22 cellular contexts compared by ENCODE assay signal in genomic region chr1:233269656-233270055, GRCh38. TPM values are rescaled to one million over a fixed set of nuclear protein-coding genes. Genes with fewer than 3 reads are reported as not detected.
A peak's percentile ranks its signal among the peaks of the same experiment; 100 is the strongest.
DNase-seq lines count a peak whose midpoint lies in the region; ATAC-seq and TF ChIP-seq lines count a peak whose summit lies in the region.
"Had no signal": no experiment of that assay in that cellular context is flagged by ENCODE, and none has a peak within 500 bp of the region (broad histone marks: within the 10 kb centered on the region; RNA-seq: fewer than 3 reads in every experiment).

No MANE protein-coding gene starts in this region.

- POLR2A ChIA-PET in A673 (lab: Charles Lee; ENCODE audit: low non-redundant PET): no interaction called here

- H3K9me3 ChIP-seq in A673 (ENCODE audit: low read depth, low read length, poor library complexity, severe bottlenecking) (no peaks in the 10 kb centered on the region), GM23248 (ENCODE audit: low read depth) (no peaks in the 10 kb centered on the region)

- 26 to 31% methylated on average over 2 of the region's 2 CpGs for WGBS in GM23248 (ENCODE audit: low coverage in 1 of 2, low lambda C conversion rate in 2 of 2, missing lambda C conversion rate in 2 of 2), 2 experiments

- peaks cover 3% of the 10 kb centered on the region for H3K4me1 ChIP-seq in A673 (ENCODE audit: insufficient read depth, low read length, poor library complexity, severe bottlenecking)
- H3K4me1 ChIP-seq in GM23248 (ENCODE audit: insufficient read depth): peaks cover 11% of the 10 kb centered on the region

- no TSS peak for BruUV-seq in A673 (replicated peaks; lab: Mats Ljungman, UMichigan)

- H3K36me3 ChIP-seq in A673 (ENCODE audit: insufficient read depth, low read length, poor library complexity, severe bottlenecking): no peaks in the 10 kb centered on the region
- no peaks in the 10 kb centered on the region for H3K36me3 ChIP-seq in GM23248 (ENCODE audit: low read depth)

- DNase-seq in A673 (ENCODE audit: low spot score) (peak; percentile 67), GM23248 (peak; percentile 65), astrocyte of the cerebellum (ENCODE audit: low read depth) (peak; percentile 6), iris pigment epithelial cell (ENCODE audit: low read depth) (peak; percentile 70), activated gamma-delta T cell treated with Interleukin-2 at 50 U/mL for 16 hours (no peak)
- DNase-seq: activated CD4-positive, alpha-beta T cell treated with anti-CD3 and anti-CD28 coated beads, Interleukin-2, amount 50 U/mL, for 1 hour; activated T-cell treated with anti-CD3 and anti-CD28 coated beads for 4 hours; cerebellar nuclear complex; DMS 273 treated with DMSO at 0.1 percent for 48 hours; endodermal cell; H9; natural killer cell; NCI-H2081 treated with DMSO at 0.1 percent for 48 hours; NCI-H526; posterior cingulate gyrus; stimulated activated naive CD4-positive, alpha-beta T cell treated with Interleukin-2 at 50 U/mL for 16 hours had no signal

- peaks cover 7% of the 10 kb centered on the region; the same call in 1 of the 2 replicates for H3F3A ChIP-seq in GM23248 (ENCODE audit: insufficient read depth)

- H3K9me2 ChIP-seq in GM23248 (ENCODE audit: insufficient read depth): no peaks in the 10 kb centered on the region

- H3K27me3 ChIP-seq in A673 (replicated peaks; ENCODE audit: insufficient read depth, low read depth, low read length, poor library complexity) (no peaks in the 10 kb centered on the region), GM23248 (replicated peaks; ENCODE audit: insufficient read depth) (no peaks in the 10 kb centered on the region)

- CTCF ChIA-PET in A673 (lab: Charles Lee): no interaction called here

- in situ Hi-C loops in GM23248 (cut with MboI) (no loop called here), astrocyte of the cerebellum (cut with HindIII; ENCODE audit: low sequenced_read_pairs) (no loop called here)

- no peak overlapping the region for H2AFZ ChIP-seq in GM23248

- H4K20me1 ChIP-seq in GM23248 (ENCODE audit: insufficient read depth): no peaks in the 10 kb centered on the region

- intact Hi-C loops in A673 (cut with micrococcal nuclease; ENCODE audit: unreplicated experiment): no loop called here

- no peak overlapping the region for H3K4me2 ChIP-seq in GM23248 (ENCODE audit: unreplicated experiment)

- no peak for TF ChIP-seq CTCF in A673 (conservative IDR thresholded peaks at IDR 0.05; ENCODE audit: low read depth, low read length)
- TF ChIP-seq CTCF in astrocyte of the cerebellum (IDR thresholded peaks at IDR 0.05; ENCODE audit: low read depth, low read length, missing control alignments): no peak

- H3K4me3 ChIP-seq in A673 (ENCODE audit: low read depth, low read length, poor library complexity, severe bottlenecking) (no peak overlapping the region), GM23248 (no peak overlapping the region), astrocyte of the cerebellum (ENCODE audit: low read depth, low read length) (no peak overlapping the region)
- H3K4me3 ChIP-seq: lung, SK-N-MC had no signal

- no peak overlapping the region for H3K27ac ChIP-seq in A673 (ENCODE audit: low read depth, low read length, poor library complexity, severe bottlenecking)
- no peak overlapping the region for H3K27ac ChIP-seq in GM23248
- H3K27ac ChIP-seq: SK-N-MC had no signal

- H3K79me2 ChIP-seq in GM23248 (ENCODE audit: insufficient read depth): peaks cover 18% of the 10 kb centered on the region

- H3K9ac ChIP-seq in GM23248: no peak overlapping the region

- ATAC-seq in HG02759 (IDR thresholded peaks at IDR 0.05; ENCODE audit: unreplicated experiment) (no peak), GM18907 (IDR thresholded peaks at IDR 0.05; ENCODE audit: unreplicated experiment) (no peak), HG03432 (IDR thresholded peaks at IDR 0.05; ENCODE audit: unreplicated experiment) (no peak)
- ATAC-seq: natural killer cell had no signal

RNA-seq across cellular contexts. Expression of gene PCNX2, which starts 25.9 kb away (rescaled TPM):
- total RNA-seq in A673 (2021): 9.1 and 9.6 TPM in 2 replicates
- total RNA-seq in GM23248 (2014; rRNA removed; shearing (Covaris generic)): 9.5 and 13.7 TPM in 2 replicates
- 4.6 and 5.0 TPM in 2 replicates for polyA plus RNA-seq in GM23248 (2016; fragmentation: Nextera tagmentation; extraction: Ambion mirVana)

RNA-seq across cellular contexts. Expression of gene MAP3K21, which starts 57.9 kb away (rescaled TPM):
- 0.88 and 0.98 TPM in 2 replicates for total RNA-seq in A673 (2021)
- total RNA-seq in GM23248 (2014; rRNA removed; shearing (Covaris generic)): not detected in 2 replicates
- polyA plus RNA-seq in GM23248 (2016; fragmentation: Nextera tagmentation; extraction: Ambion mirVana): 0.03 TPM in 1 of 2 replicates, not detected in the other
- polyA plus RNA-seq: IgD-negative memory B cell had no signal
